ENCODE assay signal across 1 cellular context in genomic region chr22:17171313-17172171, GRCh38.
TF ChIP-seq lines count a peak whose summit lies in the region.

No MANE protein-coding gene starts in this region.

TF ChIP-seq in GM12878, 131 proteins besides CTCF, POLR2A, EP300 and RAD21 (continued from another document and continues in another):
- TF ChIP-seq BCLAF1 (IDR thresholded peaks at IDR 0.05), result 0 out of 2 replicates have a peak, but pooled peaks have one; percentile 56
- no peak for TF ChIP-seq PAX8 (IDR thresholded peaks at IDR 0.05)
- TF ChIP-seq RB1 (IDR thresholded peaks at IDR 0.05; ENCODE audit: borderline replicate concordance), result peak; percentile 92
- no peak for TF ChIP-seq RUNX3 (IDR thresholded peaks at IDR 0.05; ENCODE audit: low read length)
- no peak for TF ChIP-seq ETV6 (conservative IDR thresholded peaks at IDR 0.05 in 1 of 2, IDR thresholded peaks at IDR 0.05 in 1 of 2; ENCODE audit: borderline replicate concordance in 1 of 2, low read depth in 1 of 2)
- no peak for TF ChIP-seq SMAD1 (IDR thresholded peaks at IDR 0.05; ENCODE audit: low read depth, partially characterized antibody)
- peak; percentile 70; the same call in 1 of the 2 replicates for TF ChIP-seq TBL1XR1 (IDR thresholded peaks at IDR 0.05; ENCODE audit: low read depth, low read length)
- TF ChIP-seq SMC3 (IDR thresholded peaks at IDR 0.05; ENCODE audit: borderline replicate concordance, low read length), result peak; percentile 57
- no peak for TF ChIP-seq BRCA1 (IDR thresholded peaks at IDR 0.05; ENCODE audit: low read depth, low read length)
- peak; percentile 59 for TF ChIP-seq EED (IDR thresholded peaks at IDR 0.05; ENCODE audit: low read depth)
- no peak for TF ChIP-seq NRF1 (conservative IDR thresholded peaks at IDR 0.05; ENCODE audit: low read depth, low read length)
- TF ChIP-seq ATF3 (IDR thresholded peaks at IDR 0.05; ENCODE audit: borderline replicate concordance, extremely low read depth, low read depth, low read length), result no peak
- TF ChIP-seq RELB (IDR thresholded peaks at IDR 0.05; ENCODE audit: low read depth), result no peak
- no peak for TF ChIP-seq ZZZ3 (IDR thresholded peaks at IDR 0.05; ENCODE audit: control insufficient read depth, insufficient read length, low read depth)
- TF ChIP-seq NR2C1 (IDR thresholded peaks at IDR 0.05), result peak; percentile 46; the same call in 1 of the 2 replicates
- TF ChIP-seq HDGF (IDR thresholded peaks at IDR 0.05), result peak; percentile 30; the same call in 1 of the 2 replicates
- peak; percentile 33 for TF ChIP-seq RELA (IDR thresholded peaks at IDR 0.05; ENCODE audit: borderline replicate concordance, partially characterized antibody)
- TF ChIP-seq ZBTB40 (IDR thresholded peaks at IDR 0.05; ENCODE audit: borderline replicate concordance), result peak; percentile 26; the same call in 1 of the 2 replicates
- no peak for TF ChIP-seq NFIC (IDR thresholded peaks at IDR 0.05; ENCODE audit: low read depth, low read length)
- TF ChIP-seq JUND (IDR thresholded peaks at IDR 0.05; ENCODE audit: low read depth, low read length), result no peak
- TF ChIP-seq NBN (IDR thresholded peaks at IDR 0.05), result no peak
- no peak for TF ChIP-seq RBBP5 (conservative IDR thresholded peaks at IDR 0.05)
- TF ChIP-seq SMAD5 (IDR thresholded peaks at IDR 0.05; ENCODE audit: low read depth), result no peak
- TF ChIP-seq CHD2 (IDR thresholded peaks at IDR 0.05; ENCODE audit: borderline replicate concordance, low read depth, low read length), result 0 out of 2 replicates have a peak, but pooled peaks have one; percentile 20
- no peak for TF ChIP-seq POLR2AphosphoS2 (IDR thresholded peaks at IDR 0.05; ENCODE audit: low read depth, low read length)
- TF ChIP-seq ZBTB4 (CRISPR knock-in tag; IDR thresholded peaks at IDR 0.05), result no peak
- no peak; the same call in 1 of the 2 replicates for TF ChIP-seq STAT1 (conservative IDR thresholded peaks at IDR 0.05)
- TF ChIP-seq TCF3 (IDR thresholded peaks at IDR 0.05; ENCODE audit: borderline replicate concordance, insufficient read depth, low read depth, low read length), result peak; percentile 88
- TF ChIP-seq MAX (IDR thresholded peaks at IDR 0.05; ENCODE audit: low read depth, low read length), result no peak; the same call in 1 of the 2 replicates
- TF ChIP-seq ZNF274 (IDR thresholded peaks at IDR 0.05; ENCODE audit: insufficient read depth, insufficient read length), result no peak
- TF ChIP-seq CEBPZ (IDR thresholded peaks at IDR 0.05; ENCODE audit: low read depth, low read length), result no peak
- TF ChIP-seq CHD1 (IDR thresholded peaks at IDR 0.05; ENCODE audit: low read depth, low read length), result no peak
- no peak for TF ChIP-seq PML (IDR thresholded peaks at IDR 0.05; ENCODE audit: low read length)
- peak; percentile 52 for TF ChIP-seq KLF5 (IDR thresholded peaks at IDR 0.05; ENCODE audit: partially characterized antibody)
- TF ChIP-seq CBFB (IDR thresholded peaks at IDR 0.05; ENCODE audit: low read depth), result no peak
- no peak for TF ChIP-seq PRDM15 (CRISPR knock-in tag; IDR thresholded peaks at IDR 0.05)
- TF ChIP-seq IKZF1 (conservative IDR thresholded peaks at IDR 0.05), result peak; percentile 94
- TF ChIP-seq RFX5 (IDR thresholded peaks at IDR 0.05; ENCODE audit: low read depth, low read length), result no peak
- no peak for TF ChIP-seq ZNF622 (IDR thresholded peaks at IDR 0.05)
- peak; percentile 5 for TF ChIP-seq SP1 (IDR thresholded peaks at IDR 0.05; ENCODE audit: low read depth, low read length)
